Comparison of ENCODE assay signal across 17 cellular contexts in genomic region chr3:183654727-183655126, GRCh38. TPM values are rescaled to one million over a fixed set of nuclear protein-coding genes. Genes with fewer than 3 reads are reported as not detected.
DNase-seq lines count a peak whose midpoint lies in the region; ATAC-seq, FAIRE-seq and TF ChIP-seq lines count a peak whose summit lies in the region.
"Had no signal": no experiment of that assay in that cellular context is flagged by ENCODE, and none has a peak within 500 bp of the region (broad histone marks: within the 10 kb centered on the region; RNA-seq: fewer than 3 reads in every experiment).

No MANE protein-coding gene starts in this region.

- no peaks in the 10 kb centered on the region for H3K79me2 ChIP-seq in HepG2 (ENCODE audit: insufficient read depth, low read length)

- H3K9me3 Mint-ChIP-seq in endodermal cell, result peaks cover 63% of the 10 kb centered on the region

- no peak overlapping the region for H2AK9ac ChIP-seq in IMR-90 (replicated peaks; ENCODE audit: low read depth, low read length, poor library complexity)

- BruUV-seq in HepG2 (replicated peaks; lab: Mats Ljungman, UMichigan), result no TSS peak
- BruUV-seq in IMR-90 (replicated peaks; lab: Mats Ljungman, UMichigan), result no TSS peak

- no peak overlapping the region for H3K27ac Mint-ChIP-seq in endodermal cell
- H3K27ac Mint-ChIP-seq: CD8-positive, alpha-beta T cell had no signal

- in situ Hi-C loops in HepG2 (cut with HindIII; ENCODE audit: extremely low pct_ligation_motif_present, low pct_unique_long_range_greater_than_20kb), result no loop called here
- in situ Hi-C loops in IMR-90 (cut with MboI; ENCODE audit: low sequenced_read_pairs), result no loop called here

- H2BK120ac ChIP-seq in IMR-90 (ENCODE audit: low read depth, low read length), result no peak overlapping the region

- no peaks in the 10 kb centered on the region for H3K9me1 ChIP-seq in IMR-90 (ENCODE audit: insufficient read depth, low read length)

- dilution Hi-C loops in IMR-90 (cut with HindIII; ENCODE audit: low sequenced_read_pairs, unreplicated experiment), result no loop called here

- WGBS in HepG2 (ENCODE audit: low lambda C conversion rate), result 100% methylated on average over 1 of the region's 1 CpG
- 100% methylated on average over 1 of the region's 1 CpG for WGBS in right lobe of liver (ENCODE audit: insufficient coverage, low coverage, low lambda C conversion rate, missing lambda C conversion rate)
- WGBS in IMR-90 (ENCODE audit: extremely low coverage in 2 of 2, insufficient read length in 1 of 2), 2 experiments, result no CpG with 5 or more reads among the region's 1 CpG
- 86 to 100% methylated on average over 1 of the region's 1 CpG for WGBS in endodermal cell (ENCODE audit: insufficient coverage in 1 of 2, insufficient read length in 1 of 2), 2 experiments

- TF ChIP-seq POLR2A in HepG2 (IDR thresholded peaks at IDR 0.05; ENCODE audit: insufficient read depth in 1 of 2, low read depth in 2 of 2, low read length in 2 of 2) (no peak), right lobe of liver (IDR thresholded peaks at IDR 0.05) (no peak), IMR-90 (IDR thresholded peaks at IDR 0.05; ENCODE audit: low read depth, low read length) (no peak)

- H3K14ac ChIP-seq in IMR-90 (replicated peaks; ENCODE audit: low read depth, low read length), result no peak overlapping the region

- TF ChIP-seq EP300 in HepG2 (IDR thresholded peaks at IDR 0.05; ENCODE audit: low read depth in 2 of 2, low read length in 2 of 2) (no peak), HepG2 (CRISPR knock-in tag; IDR thresholded peaks at IDR 0.05; ENCODE audit: borderline replicate concordance) (no peak)

- H3K4me2 ChIP-seq in HepG2 (ENCODE audit: low read depth, low read length), result no peak overlapping the region
- H3K4me2 ChIP-seq in IMR-90 (ENCODE audit: low read depth, low read length), result no peak overlapping the region

- H3K4me3 Mint-ChIP-seq in endodermal cell, result no peak overlapping the region
- H3K4me3 Mint-ChIP-seq: CD8-positive, alpha-beta T cell had no signal

- no peak overlapping the region for H3K4me3 ChIP-seq in HepG2 (replicated peaks in 1 of 3; ENCODE audit: insufficient read depth in 1 of 3, low read depth in 2 of 3, low read length in 3 of 3)
- no peak overlapping the region for H3K4me3 ChIP-seq in right lobe of liver
- no peak overlapping the region for H3K4me3 ChIP-seq in IMR-90 (ENCODE audit: insufficient read depth, low read depth, low read length)
- H3K4me3 ChIP-seq in endodermal cell (ENCODE audit: low read length), result peak overlapping the region; percentile 63
- H3K4me3 ChIP-seq in SJCRH30, result no peak overlapping the region
- H3K4me3 ChIP-seq: GM23248 had no signal

- peaks cover 24% of the 10 kb centered on the region for H3K9me3 ChIP-seq in HepG2 (ENCODE audit: low read length)
- H3K9me3 ChIP-seq in right lobe of liver, result peaks cover 0 to 25% (median 6%) of the 10 kb centered on the region in 4 donors
- H3K9me3 ChIP-seq in IMR-90 (ENCODE audit: control insufficient read depth, insufficient read depth, low read length), result peaks cover 25% of the 10 kb centered on the region
- peaks cover 72% of the 10 kb centered on the region for H3K9me3 ChIP-seq in endodermal cell (ENCODE audit: control insufficient read depth, low read length)
- H3K9me3 ChIP-seq in SJCRH30 (replicated peaks), result peaks cover 26% of the 10 kb centered on the region

- no peak overlapping the region for H3K18ac ChIP-seq in IMR-90 (ENCODE audit: low read depth, low read length)

- H3K56ac ChIP-seq in IMR-90 (ENCODE audit: extremely low read depth, insufficient read depth, low read length), result no peak overlapping the region

- no peak overlapping the region for H2BK20ac ChIP-seq in IMR-90 (ENCODE audit: low read depth, low read length)

- ATAC-seq in HepG2 (no peak), right lobe of liver (no peak), IMR-90 (ENCODE audit: low read depth) (no peak)
- ATAC-seq: CD8-positive, alpha-beta T cell had no signal

- no peak overlapping the region for H3K23ac ChIP-seq in IMR-90 (ENCODE audit: low read depth, low read length)

- H3K79me1 ChIP-seq in IMR-90 (ENCODE audit: low read depth in 1 of 2, low read length in 2 of 2), result no peaks in the 10 kb centered on the region; a peak in 1 of 4 replicates

- no peak overlapping the region for H4K5ac ChIP-seq in IMR-90 (ENCODE audit: low read depth, low read length)

- no peak overlapping the region for H3K27ac ChIP-seq in HepG2 (ENCODE audit: extremely low read length, insufficient read depth, low read length)
- H3K27ac ChIP-seq in right lobe of liver, result no peak overlapping the region
- H3K27ac ChIP-seq in IMR-90 (ENCODE audit: insufficient read depth, low read length), result no peak overlapping the region
- no peak overlapping the region for H3K27ac ChIP-seq in endodermal cell (ENCODE audit: low read depth, low read length)
- no peak overlapping the region for H3K27ac ChIP-seq in SJCRH30
- H3K27ac ChIP-seq: GM23248 had no signal

- no peak overlapping the region for H3K4ac ChIP-seq in IMR-90 (ENCODE audit: low read depth, low read length)

- intact Hi-C loops in HepG2 (cut with micrococcal nuclease; ENCODE audit: unreplicated experiment) (no loop called here), right lobe of liver (cut with DNase I) (no loop called here), IMR-90 (cut with micrococcal nuclease) (no loop called here)

- TF ChIP-seq RAD21 in HepG2 (CRISPR knock-in tag; IDR thresholded peaks at IDR 0.05) (no peak), IMR-90 (IDR thresholded peaks at IDR 0.05; ENCODE audit: low read length) (no peak)

- no peak for FAIRE-seq in HepG2 (lab: Jason Lieb, UNC)
- FAIRE-seq: G401.6, GM19239, H1 had no signal

- TF ChIP-seq CTCF in HepG2 (CRISPR knock-in tag; IDR thresholded peaks at IDR 0.05) (no peak), right lobe of liver (IDR thresholded peaks at IDR 0.05) (no peak), IMR-90 (conservative IDR thresholded peaks at IDR 0.05; ENCODE audit: low read depth, low read length) (no peak), endodermal cell (conservative IDR thresholded peaks at IDR 0.05) (no peak)

- H3K9ac ChIP-seq in HepG2 (ENCODE audit: insufficient read depth, low read depth, low read length), result no peak overlapping the region
- H3K9ac ChIP-seq in IMR-90 (ENCODE audit: low read depth, low read length), result no peak overlapping the region
- no peak overlapping the region for H3K9ac ChIP-seq in endodermal cell (ENCODE audit: extremely low read depth, low read length, poor library complexity, severe bottlenecking)
- H3K9ac ChIP-seq: GM23248 had no signal

- H2BK15ac ChIP-seq in IMR-90 (ENCODE audit: low read depth, low read length), result no peak overlapping the region

- H4K20me1 ChIP-seq in HepG2 (ENCODE audit: insufficient read depth, low read length), result no peaks in the 10 kb centered on the region
- no peaks in the 10 kb centered on the region for H4K20me1 ChIP-seq in IMR-90 (ENCODE audit: insufficient read depth, low read length)

- H4K8ac ChIP-seq in IMR-90 (ENCODE audit: low read depth in 2 of 2, low read length in 2 of 2), result no peak overlapping the region

- POLR2A ChIA-PET in HepG2 (lab: Yijun Ruan, JAX), result no interaction called here
- POLR2A ChIA-PET in IMR-90 (lab: Charles Lee; ENCODE audit: unreplicated experiment), result no interaction called here

- CTCF ChIA-PET in HepG2 (lab: Yijun Ruan, JAX; ENCODE audit: low intra/inter-chr PET ratio, low total read pairs), result no interaction called here
- CTCF ChIA-PET in IMR-90 (lab: Yijun Ruan, JAX), result no interaction called here

- DNase-seq in HepG2 (ENCODE audit: low spot score), result no peak
- DNase-seq in right lobe of liver, result no peak
- no peak for DNase-seq in IMR-90
- DNase-seq in endodermal cell, result no peak
- no peak for DNase-seq in SJCRH30
- no peak for DNase-seq in NCI-H2081 (lab: John Stamatoyannopoulos, UW)
- DNase-seq: C1 segment of cervical spinal cord; Caco-2; CD8-positive, alpha-beta T cell; DMS153; DND-41; GM23248; H7; HCEC 1CT had no signal

- no peaks in the 10 kb centered on the region for H3K27me3 Mint-ChIP-seq in endodermal cell (ENCODE audit: insufficient read depth)

- peaks cover 3 to 7% of the 10 kb centered on the region in 2 experiments; a peak in 3 of 5 replicates for H3K36me3 ChIP-seq in HepG2 (replicated peaks in 1 of 2; ENCODE audit: control insufficient read depth in 1 of 2, insufficient read depth in 2 of 2, low read length in 2 of 2)
- H3K36me3 ChIP-seq in right lobe of liver, result peaks cover 0 to 39% (median 18%) of the 10 kb centered on the region in 4 donors
- H3K36me3 ChIP-seq in IMR-90 (ENCODE audit: control insufficient read depth, insufficient read depth, low read length), result peaks cover 25% of the 10 kb centered on the region
- H3K36me3 ChIP-seq in endodermal cell (ENCODE audit: control insufficient read depth, insufficient read depth, low read length), result peaks cover 52% of the 10 kb centered on the region
- no peaks in the 10 kb centered on the region; the same call in 1 of the 2 replicates for H3K36me3 ChIP-seq in SJCRH30

- H2AK5ac ChIP-seq in IMR-90 (ENCODE audit: low read depth, low read length), result no peak overlapping the region

- H4K91ac ChIP-seq in IMR-90 (ENCODE audit: insufficient read depth, low read depth, low read length), result no peak overlapping the region

- H3K4me1 ChIP-seq in HepG2 (ENCODE audit: insufficient read depth, low read length) (no peaks in the 10 kb centered on the region), right lobe of liver (no peaks in the 10 kb centered on the region), IMR-90 (ENCODE audit: control insufficient read depth, insufficient read depth, low read length) (no peaks in the 10 kb centered on the region; the same call in 1 of the 2 replicates), endodermal cell (ENCODE audit: control insufficient read depth, insufficient read depth, low read length) (no peaks in the 10 kb centered on the region), SJCRH30 (no peaks in the 10 kb centered on the region)
- H3K4me1 ChIP-seq: Caco-2 had no signal

- H2BK5ac ChIP-seq in IMR-90 (ENCODE audit: low read depth, low read length, poor library complexity, severe bottlenecking), result no peak overlapping the region

- H3K27me3 ChIP-seq in HepG2 (ENCODE audit: control insufficient read depth in 1 of 2, insufficient read depth in 2 of 2, low read length in 2 of 2), result no peaks in the 10 kb centered on the region
- no peaks in the 10 kb centered on the region for H3K27me3 ChIP-seq in right lobe of liver
- no peaks in the 10 kb centered on the region for H3K27me3 ChIP-seq in IMR-90 (ENCODE audit: control insufficient read depth, insufficient read depth, low read length)
- H3K27me3 ChIP-seq in endodermal cell (ENCODE audit: control insufficient read depth, insufficient read depth, low read length, poor library complexity, severe bottlenecking), result no peaks in the 10 kb centered on the region
- no peaks in the 10 kb centered on the region for H3K27me3 ChIP-seq in SJCRH30

- H2AFZ ChIP-seq in HepG2 (ENCODE audit: low read length), result no peak overlapping the region
- no peak overlapping the region for H2AFZ ChIP-seq in IMR-90 (replicated peaks; ENCODE audit: low read length, poor library complexity)
- H2AFZ ChIP-seq: GM23248 had no signal

- peaks cover 73% of the 10 kb centered on the region for H3K36me3 Mint-ChIP-seq in endodermal cell (ENCODE audit: low read depth)

- H3K4me1 Mint-ChIP-seq in endodermal cell, result no peaks in the 10 kb centered on the region

RNA-seq across cellular contexts. Expression of gene KLHL24, which starts 19.3 kb away (rescaled TPM):
- total RNA-seq in HepG2 (2016; rRNA removed; fragmentation: Illumina TruSeq; extraction: Trizol), result 6.9 and 9.7 TPM in 2 replicates
- total RNA-seq in HepG2 (2016; cell fraction: cytosol; rRNA removed; fragmentation: Illumina TruSeq; extraction: Trizol; ENCODE audit: low read depth), result 11.6 and 15.1 TPM in 2 replicates
- 8.5 and 8.6 TPM in 2 replicates for total RNA-seq in HepG2 (2016; cell fraction: insoluble cytoplasmic fraction; rRNA removed; fragmentation: Illumina TruSeq; extraction: Trizol)
- 9.2 and 10.3 TPM in 2 replicates for total RNA-seq in HepG2 (2016; cell fraction: membrane; rRNA removed; fragmentation: Illumina TruSeq; extraction: Trizol)
- 5.4 and 6.2 TPM in 2 replicates for total RNA-seq in HepG2 (2016; cell fraction: nucleus; rRNA removed; fragmentation: Illumina TruSeq; extraction: Trizol)
- 10.6 and 15.7 TPM in 2 replicates for polyA plus RNA-seq in HepG2 (2011; rRNA removed)
- 8.3 and 9.8 TPM in 2 replicates for polyA plus RNA-seq in HepG2 (2011; cell fraction: cytosol; rRNA removed)
- 9.9 and 12.1 TPM in 2 replicates for polyA plus RNA-seq in HepG2 (2011; cell fraction: nucleus; rRNA removed)
- polyA plus RNA-seq in HepG2 (2012), result 13.0 and 13.1 TPM in 2 replicates
- polyA plus RNA-seq in HepG2 (2016; cell fraction: cytosol; fragmentation: Illumina TruSeq; extraction: Trizol; ENCODE audit: low read depth), result 0.10 and 0.40 TPM in 2 replicates
- polyA plus RNA-seq in HepG2 (2016; cell fraction: insoluble cytoplasmic fraction; fragmentation: Illumina TruSeq; extraction: Trizol; ENCODE audit: low read depth), result 2.8 and 3.4 TPM in 2 replicates
- 0.24 and 0.30 TPM in 2 replicates for polyA plus RNA-seq in HepG2 (2016; cell fraction: membrane; fragmentation: Illumina TruSeq; extraction: Trizol; ENCODE audit: low read depth)
- polyA plus RNA-seq in HepG2 (2016; cell fraction: nucleus; fragmentation: Illumina TruSeq; extraction: Trizol; ENCODE audit: insufficient read depth, low read depth), result 3.4 and 3.9 TPM in 2 replicates
- 23.4 and 23.9 TPM in 2 replicates for polyA minus RNA-seq in HepG2 (2011; rRNA and poly(A)+ RNA removed; ENCODE audit: low replicate concordance)
- 43.8 and 44.7 TPM in 2 replicates for polyA minus RNA-seq in HepG2 (2011; cell fraction: cytosol; rRNA and poly(A)+ RNA removed)
- 41.3 and 48.2 TPM in 2 replicates for polyA minus RNA-seq in HepG2 (2011; cell fraction: nucleus; rRNA and poly(A)+ RNA removed)
- 10 to 100 TPM; 26.3 to 43.9 (median 32.0) TPM for total RNA-seq in right lobe of liver
- 25.6 and 28.3 TPM in 2 replicates for total RNA-seq in IMR-90 (2012; rRNA removed)
- polyA plus RNA-seq in IMR-90 (2012; rRNA removed), result 3.3 and 5.7 TPM in 2 replicates
- 3.6 and 7.5 TPM in 2 replicates for polyA plus RNA-seq in IMR-90 (2012; cell fraction: cytosol; rRNA removed)
- 2.7 and 15.2 TPM in 2 replicates for polyA plus RNA-seq in IMR-90 (2012; cell fraction: nucleus; rRNA removed; ENCODE audit: low replicate concordance)
- 10 to 100 TPM; 29.9 to 39.9 TPM for total RNA-seq in endodermal cell
- 38.5 TPM for polyA plus RNA-seq in endodermal cell (2013, experiment 1 of 2)
- polyA plus RNA-seq in endodermal cell (2013, experiment 2 of 2), result 33.0 TPM
- total RNA-seq in SJCRH30 (2014; rRNA removed; shearing (Covaris generic)), result 9.5 and 14.0 TPM in 2 replicates

RNA-seq across cellular contexts. Expression of gene YEATS2, which starts 42.9 kb away (rescaled TPM):
- 16.0 and 18.6 TPM in 2 replicates for total RNA-seq in HepG2 (2016; rRNA removed; fragmentation: Illumina TruSeq; extraction: Trizol)
- total RNA-seq in HepG2 (2016; cell fraction: cytosol; rRNA removed; fragmentation: Illumina TruSeq; extraction: Trizol; ENCODE audit: low read depth), result 19.5 and 20.6 TPM in 2 replicates
- total RNA-seq in HepG2 (2016; cell fraction: insoluble cytoplasmic fraction; rRNA removed; fragmentation: Illumina TruSeq; extraction: Trizol), result 15.9 and 18.0 TPM in 2 replicates
- 14.2 and 15.9 TPM in 2 replicates for total RNA-seq in HepG2 (2016; cell fraction: membrane; rRNA removed; fragmentation: Illumina TruSeq; extraction: Trizol)
- total RNA-seq in HepG2 (2016; cell fraction: nucleus; rRNA removed; fragmentation: Illumina TruSeq; extraction: Trizol), result 19.0 and 21.4 TPM in 2 replicates
- polyA plus RNA-seq in HepG2 (2011; rRNA removed), result 28.4 and 33.7 TPM in 2 replicates
- 21.7 and 23.4 TPM in 2 replicates for polyA plus RNA-seq in HepG2 (2011; cell fraction: cytosol; rRNA removed)
- 31.5 and 34.8 TPM in 2 replicates for polyA plus RNA-seq in HepG2 (2011; cell fraction: nucleus; rRNA removed)
- 21.3 and 23.8 TPM in 2 replicates for polyA plus RNA-seq in HepG2 (2012)
- polyA plus RNA-seq in HepG2 (2016; cell fraction: cytosol; fragmentation: Illumina TruSeq; extraction: Trizol; ENCODE audit: low read depth), result 1.2 and 1.4 TPM in 2 replicates
- 11.5 and 14.0 TPM in 2 replicates for polyA plus RNA-seq in HepG2 (2016; cell fraction: insoluble cytoplasmic fraction; fragmentation: Illumina TruSeq; extraction: Trizol; ENCODE audit: low read depth)
- polyA plus RNA-seq in HepG2 (2016; cell fraction: membrane; fragmentation: Illumina TruSeq; extraction: Trizol; ENCODE audit: low read depth), result 3.2 and 3.9 TPM in 2 replicates
- polyA plus RNA-seq in HepG2 (2016; cell fraction: nucleus; fragmentation: Illumina TruSeq; extraction: Trizol; ENCODE audit: insufficient read depth, low read depth), result 26.1 and 26.4 TPM in 2 replicates
- 36.6 and 46.9 TPM in 2 replicates for polyA minus RNA-seq in HepG2 (2011; rRNA and poly(A)+ RNA removed; ENCODE audit: low replicate concordance)
- 24.4 and 26.9 TPM in 2 replicates for polyA minus RNA-seq in HepG2 (2011; cell fraction: cytosol; rRNA and poly(A)+ RNA removed)
- 48.4 and 51.5 TPM in 2 replicates for polyA minus RNA-seq in HepG2 (2011; cell fraction: nucleus; rRNA and poly(A)+ RNA removed)
- 10 to 100 TPM in 1 of 6 experiments, 1 to 10 TPM in 5; 3.8 to 12.1 (median 7.3) TPM for total RNA-seq in right lobe of liver
- 43.0 and 45.0 TPM in 2 replicates for total RNA-seq in IMR-90 (2012; rRNA removed)
- 30.1 and 32.0 TPM in 2 replicates for polyA plus RNA-seq in IMR-90 (2012; rRNA removed)
- polyA plus RNA-seq in IMR-90 (2012; cell fraction: cytosol; rRNA removed), result 15.6 and 18.5 TPM in 2 replicates
- polyA plus RNA-seq in IMR-90 (2012; cell fraction: nucleus; rRNA removed; ENCODE audit: low replicate concordance), result 45.8 and 75.8 TPM in 2 replicates
- 10 to 100 TPM; 53.4 to 55.8 TPM for total RNA-seq in endodermal cell
- polyA plus RNA-seq in endodermal cell (2013, experiment 1 of 2), result 53.3 TPM
- 52.1 TPM for polyA plus RNA-seq in endodermal cell (2013, experiment 2 of 2)
- 38.1 and 38.3 TPM in 2 replicates for total RNA-seq in SJCRH30 (2014; rRNA removed; shearing (Covaris generic))
